23 cellular contexts compared by ENCODE assay signal in genomic region chr6:3451498-3451897, GRCh38. TPM values are rescaled to one million over a fixed set of nuclear protein-coding genes. Genes with fewer than 3 reads are reported as not detected.
DNase-seq lines count a peak whose midpoint lies in the region; ATAC-seq and TF ChIP-seq lines count a peak whose summit lies in the region.
"Had no signal": no experiment of that assay in that cellular context is flagged by ENCODE, and none has a peak within 500 bp of the region (broad histone marks: within the 10 kb centered on the region; RNA-seq: fewer than 3 reads in every experiment).

No MANE protein-coding gene starts in this region.

- 0 out of 2 replicates have a peak, but pooled peaks cover 5% of the 10 kb centered on the region for H3K36me3 ChIP-seq in GM23338 (ENCODE audit: insufficient read depth)
- H3K36me3 ChIP-seq in Caco-2 (ENCODE audit: control insufficient read depth, insufficient read depth, low read length), result 0 out of 2 replicates have a peak, but pooled peaks cover 1% of the 10 kb centered on the region
- H3K36me3 ChIP-seq in mucosa of descending colon (ENCODE audit: low read depth), result no peaks in the 10 kb centered on the region
- H3K36me3 ChIP-seq: HAP-1, SJCRH30 had no signal

- ATAC-seq in GM23338 (no peak), WTC11 (no peak), HG03571 (IDR thresholded peaks at IDR 0.05; ENCODE audit: unreplicated experiment) (no peak), GM18511 (IDR thresholded peaks at IDR 0.05; ENCODE audit: unreplicated experiment) (no peak), mucosa of descending colon (no peak)
- ATAC-seq: Panc1 had no signal

- CTCF ChIA-PET in WTC11 (lab: Charles Lee) (no interaction called here), Caco-2 (lab: Charles Lee) (no interaction called here)

- no peak overlapping the region for H3K27ac Mint-ChIP-seq in GM23338
- peak overlapping the region; percentile 53; the same call in 1 of the 2 replicates for H3K27ac Mint-ChIP-seq in WTC11
- H3K27ac Mint-ChIP-seq in Caco-2 (ENCODE audit: unreplicated experiment), result no peak overlapping the region
- H3K27ac Mint-ChIP-seq: CD8-positive, alpha-beta memory T cell had no signal

- peaks cover 16% of the 10 kb centered on the region for H3K27me3 ChIP-seq in GM23338 (ENCODE audit: insufficient read depth)
- no peaks in the 10 kb centered on the region for H3K27me3 ChIP-seq in Caco-2 (replicated peaks; ENCODE audit: control insufficient read depth, insufficient read depth, low read length)

- peaks cover 24% of the 10 kb centered on the region for H4K20me1 ChIP-seq in GM23338 (replicated peaks; ENCODE audit: insufficient read depth)

- no peaks in the 10 kb centered on the region for H3K9me2 ChIP-seq in GM23338 (ENCODE audit: insufficient read depth)

- H3K36me3 Mint-ChIP-seq in GM23338 (ENCODE audit: low read depth) (peaks cover 49% of the 10 kb centered on the region), WTC11 (peaks cover 27% of the 10 kb centered on the region), Caco-2 (ENCODE audit: insufficient read depth, unreplicated experiment) (peaks cover 22% of the 10 kb centered on the region)
- H3K36me3 Mint-ChIP-seq: CD8-positive, alpha-beta memory T cell had no signal

- BruUV-seq in Caco-2 (replicated peaks; lab: Mats Ljungman, UMichigan), result no TSS peak

- H3K9me3 ChIP-seq in Caco-2 (peaks cover 5% of the 10 kb centered on the region), mucosa of descending colon (no peaks in the 10 kb centered on the region)
- H3K9me3 ChIP-seq: HAP-1, SJCRH30 had no signal

- H3K4me3 ChIP-seq in GM23338, result no peak overlapping the region
- H3K4me3 ChIP-seq in fibroblast of pulmonary artery (replicated peaks; ENCODE audit: low read depth, low read length), result no peak overlapping the region
- no peak overlapping the region for H3K4me3 ChIP-seq in Caco-2 (ENCODE audit: low read depth, low read length)
- no peak overlapping the region for H3K4me3 ChIP-seq in mucosa of descending colon
- H3K4me3 ChIP-seq: HAP-1, SJCRH30 had no signal

- peaks cover 34% of the 10 kb centered on the region for H3K4me1 ChIP-seq in GM23338 (ENCODE audit: insufficient read depth)
- H3K4me1 ChIP-seq in Caco-2, result peaks cover 15% of the 10 kb centered on the region; the same call in 1 of the 2 replicates
- peaks cover 3% of the 10 kb centered on the region for H3K4me1 ChIP-seq in mucosa of descending colon (ENCODE audit: low read depth)
- H3K4me1 ChIP-seq: SJCRH30 had no signal

- no peak overlapping the region for H3K27ac ChIP-seq in GM23338 (ENCODE audit: low read depth)
- H3K27ac ChIP-seq: KMS-11, SJCRH30 had no signal

- no peaks in the 10 kb centered on the region for H3F3A ChIP-seq in GM23338 (replicated peaks; ENCODE audit: low read depth)

- H3K4me2 ChIP-seq in GM23338, result peak overlapping the region; percentile 14; the same call in 1 of the 2 replicates
- H3K4me2 ChIP-seq: KMS-11 had no signal

- TF ChIP-seq CTCF in GM23338 (conservative IDR thresholded peaks at IDR 0.05; ENCODE audit: low read depth in 2 of 2) (no peak), WTC11 (IDR thresholded peaks at IDR 0.05) (no peak), fibroblast of pulmonary artery (IDR thresholded peaks at IDR 0.05; ENCODE audit: low read length, missing control alignments) (no peak), Caco-2 (IDR thresholded peaks at IDR 0.05; ENCODE audit: insufficient read depth in 1 of 2, low read depth in 1 of 2, low read length in 1 of 2, severe bottlenecking in 1 of 2, unreplicated experiment in 1 of 2) (no peak), mucosa of descending colon (IDR thresholded peaks at IDR 0.05) (no peak)

- no peak overlapping the region for H2AFZ ChIP-seq in GM23338

- H3K79me2 ChIP-seq in GM23338 (replicated peaks; ENCODE audit: insufficient read depth), result peaks cover 96% of the 10 kb centered on the region

- POLR2A ChIA-PET in WTC11 (lab: Charles Lee) (no interaction called here), Caco-2 (lab: Charles Lee) (no interaction called here)

- intact Hi-C loops in posterior vena cava (cut with DNase I), result loop anchor here (10.0 kb wide), 1 partner anchor 167 kb away; no protein-coding TSS in a partner anchor
- intact Hi-C loops in Caco-2 (cut with micrococcal nuclease; ENCODE audit: unreplicated experiment), result no loop called here
- intact Hi-C loops in mucosa of descending colon (cut with DNase I, micrococcal nuclease), result no loop called here

- no peak overlapping the region for H3K4me3 Mint-ChIP-seq in GM23338
- no peak overlapping the region for H3K4me3 Mint-ChIP-seq in WTC11
- H3K4me3 Mint-ChIP-seq in Caco-2 (ENCODE audit: unreplicated experiment), result no peak overlapping the region
- H3K4me3 Mint-ChIP-seq: CD8-positive, alpha-beta memory T cell had no signal

- peaks cover 5% of the 10 kb centered on the region for H3K9me3 Mint-ChIP-seq in GM23338
- peaks cover 7% of the 10 kb centered on the region for H3K9me3 Mint-ChIP-seq in WTC11
- no peaks in the 10 kb centered on the region for H3K9me3 Mint-ChIP-seq in Caco-2 (ENCODE audit: unreplicated experiment)
- H3K9me3 Mint-ChIP-seq: CD8-positive, alpha-beta memory T cell had no signal

- H3K4me1 Mint-ChIP-seq in GM23338, result peaks cover 20% of the 10 kb centered on the region
- peaks cover 24% of the 10 kb centered on the region for H3K4me1 Mint-ChIP-seq in WTC11
- H3K4me1 Mint-ChIP-seq in Caco-2 (ENCODE audit: low read depth, unreplicated experiment), result peaks cover 9% of the 10 kb centered on the region

- DNase-seq in GM23338 (ENCODE audit: low spot score) (no peak), WTC11 (ENCODE audit: low spot score) (no peak), fibroblast of pulmonary artery (ENCODE audit: low read depth) (peak; percentile 39), posterior vena cava (ENCODE audit: low spot score) (peak; percentile 49), Caco-2 (no peak), mucosa of descending colon (no peak)
- DNase-seq: AML-193; C1 segment of cervical spinal cord; CD8-positive, alpha-beta memory T cell; IMR-90; NCI-H1105; NCI-H2081; NCI-H2171; NCI-H345; NCI-H524; NCI-H774; NK-92 treated with Interleukin-12 subunit alpha and Interleukin-12 subunit beta, amount 100 ng/mL, for 24 hours; SJCRH30 had no signal

- peaks cover 5% of the 10 kb centered on the region for H3K27me3 Mint-ChIP-seq in GM23338 (ENCODE audit: insufficient read depth, low read depth, poor library complexity)
- no peaks in the 10 kb centered on the region for H3K27me3 Mint-ChIP-seq in WTC11 (ENCODE audit: low read depth)
- no peaks in the 10 kb centered on the region for H3K27me3 Mint-ChIP-seq in Caco-2 (ENCODE audit: insufficient read depth, unreplicated experiment)

TF ChIP-seq in WTC11, 78 proteins besides CTCF, POLR2A, EP300 and RAD21:
- TF ChIP-seq USF2 (CRISPR knock-in tag; IDR thresholded peaks at IDR 0.05) (no peak), SOX15 (CRISPR knock-in tag; IDR thresholded peaks at IDR 0.05) (no peak), PRRX2 (CRISPR knock-in tag; IDR thresholded peaks at IDR 0.05) (no peak), ATF1 (CRISPR knock-in tag; IDR thresholded peaks at IDR 0.05) (no peak), MLX (CRISPR knock-in tag; IDR thresholded peaks at IDR 0.05) (no peak)

RNA-seq across cellular contexts. Expression of gene SLC22A23, which starts 5.4 kb away (rescaled TPM):
- 38.3 TPM in 2 replicates for total RNA-seq in GM23338 (2014; rRNA removed; shearing (Covaris generic))
- polyA plus RNA-seq in GM23338 (2016; fragmentation: Nextera tagmentation; extraction: Ambion mirVana), result 6.1 and 7.0 TPM in 2 replicates
- total RNA-seq in WTC11 (2021) (33.6 to 38.2 TPM (median 33.8 TPM) in 3 replicates), posterior vena cava (1 to 10 TPM; 5.2 to 5.6 TPM), Caco-2 (2022) (44.9 and 45.5 TPM in 2 replicates), mucosa of descending colon (100 to 1,000 TPM in 1 of 3 donors, 10 to 100 TPM in 2; 61.5 to 160 (median 74.7) TPM)

Comparison
In these comparisons a context has a peak if more than half of its experiments do, and no peak if none do; other contexts are left out.
1. DNase-seq: peak in fibroblast of pulmonary artery (single experiment) and posterior vena cava (single experiment); none in GM23338 (single experiment), WTC11 (single experiment), Caco-2 (0 of 2) and mucosa of descending colon (0 of 3).
2. intact Hi-C loops: an anchor here in posterior vena cava (10.0 kb wide); none called in Caco-2 and mucosa of descending colon.